Comparison of ENCODE assay signal across 8 cellular contexts in genomic region chr18:77290856-77291255, GRCh38. TPM values are rescaled to one million over a fixed set of nuclear protein-coding genes. Genes with fewer than 3 reads are reported as not detected.
"Had no signal": no experiment of that assay in that cellular context is flagged by ENCODE, and none has a peak within 500 bp of the region (broad histone marks: within the 10 kb centered on the region; RNA-seq: fewer than 3 reads in every experiment).

No MANE protein-coding gene starts in this region.

RNA-seq across cellular contexts. Expression of gene GALR1, which starts 41.2 kb away (rescaled TPM):
- total RNA-seq: naive thymus-derived CD8-positive, alpha-beta T cell; natural killer cell treated with Interleukin-12 subunit alpha and Interleukin-12 subunit beta and Interleukin-15 and Interleukin-18, amount 100 ng/mL, for 72 hours; osteoblast; renal cortical epithelial cell; skeletal muscle tissue; upper lobe of left lung; ureter had no signal
- polyA plus RNA-seq: naive thymus-derived CD8-positive, alpha-beta T cell; ovary had no signal
